In genomic region chr9:77751341-77752091, GRCh38 we compare ENCODE assay signal across 8 cellular contexts.
DNase-seq lines count a peak whose midpoint lies in the region; ATAC-seq and TF ChIP-seq lines count a peak whose summit lies in the region.

No MANE protein-coding gene starts in this region.

- H3K9me2 ChIP-seq in hepatocyte (replicated peaks; ENCODE audit: insufficient read depth), result no peaks in the 10 kb centered on the region

- no peaks in the 10 kb centered on the region for H3K9me3 ChIP-seq in hepatocyte (ENCODE audit: low read depth)
- H3K9me3 ChIP-seq in gastrocnemius medialis, result no peaks in the 10 kb centered on the region

- H3K27ac ChIP-seq in hepatocyte (peak overlapping the region; percentile 60), gastrocnemius medialis (peak overlapping the region in 1 of 4 donors; percentile 10)

- peaks cover 8% of the 10 kb centered on the region for H3K4me1 Mint-ChIP-seq in activated naive CD8-positive, alpha-beta T cell treated with anti-CD3 and anti-CD28 coated beads, Interleukin-2, amount 10 ng/mL, durations not matched to agents 7 days and 5 days

- H3K36me3 Mint-ChIP-seq in activated naive CD8-positive, alpha-beta T cell treated with anti-CD3 and anti-CD28 coated beads, Interleukin-2, amount 10 ng/mL, durations not matched to agents 7 days and 5 days, result no peaks in the 10 kb centered on the region

- H3K9me3 Mint-ChIP-seq in activated naive CD8-positive, alpha-beta T cell treated with anti-CD3 and anti-CD28 coated beads, Interleukin-2, amount 10 ng/mL, durations not matched to agents 7 days and 5 days, result no peaks in the 10 kb centered on the region

- TF ChIP-seq POLR2A in gastrocnemius medialis (IDR thresholded peaks at IDR 0.05), result no peak

- peak overlapping the region; percentile 29 for H3K4me2 ChIP-seq in hepatocyte

- H3K27ac Mint-ChIP-seq in activated naive CD8-positive, alpha-beta T cell treated with anti-CD3 and anti-CD28 coated beads, Interleukin-2, amount 10 ng/mL, durations not matched to agents 7 days and 5 days, result peak overlapping the region; percentile 8

- WGBS in hepatocyte (ENCODE audit: low lambda C conversion rate, missing lambda C conversion rate), result 30% methylated on average over 8 of the region's 8 CpGs

- no peaks in the 10 kb centered on the region for H3K27me3 Mint-ChIP-seq in activated naive CD8-positive, alpha-beta T cell treated with anti-CD3 and anti-CD28 coated beads, Interleukin-2, amount 10 ng/mL, durations not matched to agents 7 days and 5 days

- peak; percentile 45 for ATAC-seq in activated naive CD8-positive, alpha-beta T cell treated with anti-CD3 and anti-CD28 coated beads, Interleukin-2, amount 10 ng/mL, durations not matched to agents 7 days and 5 days (ENCODE audit: low read depth)
- ATAC-seq in gastrocnemius medialis (peak; percentile 39 to 68), GM19023 (IDR thresholded peaks at IDR 0.05; ENCODE audit: unreplicated experiment) (no peak)

- H3K27me3 ChIP-seq in BJ (ENCODE audit: control insufficient read depth, insufficient read depth, low read length) (no peaks in the 10 kb centered on the region), hepatocyte (no peaks in the 10 kb centered on the region), gastrocnemius medialis (no peaks in the 10 kb centered on the region)

- POLR2A ChIA-PET in BJ (lab: Charles Lee), result no interaction called here
- POLR2A ChIA-PET in activated naive CD8-positive, alpha-beta T cell treated with anti-CD3 and anti-CD28 coated beads, Interleukin-2, amount 10 ng/mL, durations not matched to agents 7 days and 5 days (lab: Charles Lee), result no interaction called here

- no peaks in the 10 kb centered on the region for H4K20me1 ChIP-seq in hepatocyte (ENCODE audit: insufficient read depth, poor library complexity, severe bottlenecking)

- CTCF ChIA-PET in BJ (lab: Yijun Ruan, JAX), result interaction anchor here (0.9 to 3.2 kb wide), 12 partner anchors 10 to 317 kb away, joined by 3 to 29 read pairs (median 4); no protein-coding TSS in a partner anchor

- intact Hi-C loops in gastrocnemius medialis (cut with DNase I; ENCODE audit: low total_unique reads), result loop anchor here (2.0 to 5.0 kb wide), 4 partner anchors 104 to 319 kb away; partner anchors contain the start of genes GNA14 and GNAQ

- peaks cover 10% of the 10 kb centered on the region for H3K4me1 ChIP-seq in hepatocyte (ENCODE audit: insufficient read depth)
- H3K4me1 ChIP-seq in gastrocnemius medialis, result peaks cover 0 to 3% of the 10 kb centered on the region in 2 donors

- H2AFZ ChIP-seq in hepatocyte, result no peak overlapping the region

- H3K79me2 ChIP-seq in hepatocyte, result peaks cover 8% of the 10 kb centered on the region

- peak overlapping the region; percentile 45 for H3K4me3 Mint-ChIP-seq in activated naive CD8-positive, alpha-beta T cell treated with anti-CD3 and anti-CD28 coated beads, Interleukin-2, amount 10 ng/mL, durations not matched to agents 7 days and 5 days

- H3K36me3 ChIP-seq in BJ (ENCODE audit: control insufficient read depth, insufficient read depth, low read length) (no peaks in the 10 kb centered on the region; the same call in 1 of the 2 replicates), hepatocyte (replicated peaks; ENCODE audit: insufficient read depth, low read depth) (no peaks in the 10 kb centered on the region), gastrocnemius medialis (no peaks in the 10 kb centered on the region)

- in situ Hi-C loops in gastrocnemius medialis (cut with MboI; ENCODE audit: low sequenced_read_pairs in 4 of 4), result loop anchor here in 1 of 4 donors (10.0 to 25.0 kb wide), 2 partner anchors 286 to 317 kb away; partner anchors contain the start of gene GNAQ

- peak; percentile 49 for TF ChIP-seq CTCF in BJ (IDR thresholded peaks at IDR 0.05; ENCODE audit: insufficient read depth, low read depth, low read length)
- TF ChIP-seq CTCF in GM20000 (IDR thresholded peaks at IDR 0.05; ENCODE audit: extremely low read depth, missing control alignments), result peak; percentile 20
- peak; percentile 70 for TF ChIP-seq CTCF in hepatocyte (IDR thresholded peaks at IDR 0.05; ENCODE audit: poor library complexity)
- peak; percentile 35 to 58 (median 48) for TF ChIP-seq CTCF in gastrocnemius medialis (IDR thresholded peaks at IDR 0.05 in 4 of 5, conservative IDR thresholded peaks at IDR 0.05 in 1 of 5)

- DNase-seq in BJ (ENCODE audit: low read depth) (peak; percentile 80), GM20000 (ENCODE audit: low spot score) (peak; percentile 24), NCI-H2196 treated with DMSO at 0.1 percent for 48 hours (lab: John Stamatoyannopoulos, UW; ENCODE audit: unreplicated experiment) (peak; percentile 82), hepatocyte (ENCODE audit: low spot score) (peak; percentile 79), gastrocnemius medialis (no peak), ecto neural progenitor cell (ENCODE audit: low spot score) (no peak)
- no peak for DNase-seq in activated naive CD8-positive, alpha-beta T cell treated with anti-CD3 and anti-CD28 coated beads, Interleukin-2, amount 10 ng/mL, durations not matched to agents 7 days and 5 days

- H3K4me3 ChIP-seq in BJ (ENCODE audit: low read depth, low read length) (no peak overlapping the region), hepatocyte (no peak overlapping the region), gastrocnemius medialis (no peak overlapping the region)

Comparison
In these comparisons a context has a peak if more than half of its experiments do, and no peak if none do; other contexts are left out.
1. DNase-seq: peak in BJ (single experiment), GM20000 (single experiment), NCI-H2196 treated with DMSO at 0.1 percent for 48 hours (single experiment) and hepatocyte (single experiment); none in activated naive CD8-positive, alpha-beta T cell treated with anti-CD3 and anti-CD28 coated beads, Interleukin-2, amount 10 ng/mL, durations not matched to agents 7 days and 5 days (single experiment), gastrocnemius medialis (0 of 2) and ecto neural progenitor cell (single experiment).
2. CTCF ChIP-seq: peak in every context shown above with its lines; median percentile 70 in hepatocyte; 49 in BJ; 48 in gastrocnemius medialis; 20 in GM20000.